ENCODE assay signal across 8 cellular contexts in genomic region chr18:11851156-11852047, GRCh38. TPM values are rescaled to one million over a fixed set of nuclear protein-coding genes. Genes with fewer than 3 reads are reported as not detected.
DNase-seq lines count a peak whose midpoint lies in the region; ATAC-seq and TF ChIP-seq lines count a peak whose summit lies in the region.

A gene with protein sequence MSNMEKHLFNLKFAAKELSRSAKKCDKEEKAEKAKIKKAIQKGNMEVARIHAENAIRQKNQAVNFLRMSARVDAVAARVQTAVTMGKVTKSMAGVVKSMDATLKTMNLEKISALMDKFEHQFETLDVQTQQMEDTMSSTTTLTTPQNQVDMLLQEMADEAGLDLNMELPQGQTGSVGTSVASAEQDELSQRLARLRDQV (plus strand): TSS chr18:11851413. CDS start chr18:11851512, 99 bp downstream.

- H3K36me3 ChIP-seq in adipocyte (ENCODE audit: control insufficient read depth, insufficient read depth, low read length, severe bottlenecking) (no peaks in the 10 kb centered on the region), cardiac muscle cell (no peaks in the 10 kb centered on the region), trophoblast cell (ENCODE audit: control insufficient read depth in 1 of 2, insufficient read depth in 2 of 2, low read length in 2 of 2) (no peaks in the 10 kb centered on the region), transverse colon (no peaks in the 10 kb centered on the region)

- no peak within 1 kb of the TSS for H3K23ac ChIP-seq in trophoblast cell (ENCODE audit: low read length)

- DNase-seq in GM12864 (ENCODE audit: low read depth) (peak; percentile 86), NCI-H1417 treated with DMSO at 0.1 percent for 48 hours (lab: John Stamatoyannopoulos, UW) (peak; percentile 86), SW480 (ENCODE audit: low spot score) (peak; percentile 95), adipocyte (ENCODE audit: low read depth) (peak; percentile 99), cardiac muscle cell (ENCODE audit: low read depth in 1 of 2, low spot score in 1 of 2) (peak; percentile 98 to 99), trophoblast cell (peak; percentile 98 to 99), transverse colon (peak; percentile 99)

- peak within 1 kb of the TSS; percentile 85 for H3K27ac ChIP-seq in cardiac muscle cell
- H3K27ac ChIP-seq in trophoblast cell (ENCODE audit: low read depth, low read length): peak within 1 kb of the TSS; percentile 34
- peak within 1 kb of the TSS; percentile 91 to 98 (median 96) for H3K27ac ChIP-seq in transverse colon

- H3K27me3 ChIP-seq in adipocyte (replicated peaks; ENCODE audit: control insufficient read depth, insufficient read depth, low read length) (no peaks in the 10 kb centered on the region), cardiac muscle cell (no peaks in the 10 kb centered on the region), trophoblast cell (ENCODE audit: insufficient read depth, low read length) (no peaks in the 10 kb centered on the region), transverse colon (no peaks in the 10 kb centered on the region)

- peak within 1 kb of the TSS; percentile 82 for H3K4me3 ChIP-seq in GM12864 (ENCODE audit: low read depth, low read length)
- H3K4me3 ChIP-seq in adipocyte (ENCODE audit: low read length): peak within 1 kb of the TSS; percentile 97
- H3K4me3 ChIP-seq in cardiac muscle cell: peak within 1 kb of the TSS; percentile 88
- peak within 1 kb of the TSS; percentile 95 for H3K4me3 ChIP-seq in trophoblast cell (ENCODE audit: low read depth, low read length)
- H3K4me3 ChIP-seq in transverse colon: peak within 1 kb of the TSS; percentile 59 to 92 (median 84)

- peaks cover 8% of the 10 kb centered on the region for H3K79me2 ChIP-seq in trophoblast cell (ENCODE audit: control insufficient read depth, insufficient read depth, low read length, poor library complexity)

- peak; percentile 99 for TF ChIP-seq POLR2A in transverse colon (IDR thresholded peaks at IDR 0.05)

- peak within 1 kb of the TSS; percentile 66 for H3K4ac ChIP-seq in trophoblast cell (ENCODE audit: low read depth, low read length)

- H3K4me1 ChIP-seq in adipocyte (ENCODE audit: control insufficient read depth, insufficient read depth, low read length) (peaks cover 28% of the 10 kb centered on the region), cardiac muscle cell (ENCODE audit: low read depth) (peaks cover 9% of the 10 kb centered on the region), trophoblast cell (ENCODE audit: control insufficient read depth in 1 of 2, insufficient read depth in 2 of 2, low read length in 2 of 2) (peaks cover 0 to 5% of the 10 kb centered on the region in 2 experiments), transverse colon (peaks cover 19 to 47% (median 28%) of the 10 kb centered on the region in 4 donors)

- H4K8ac ChIP-seq in trophoblast cell (ENCODE audit: low read depth, low read length): peak within 1 kb of the TSS; percentile 94

- H4K91ac ChIP-seq in trophoblast cell (ENCODE audit: low read depth, low read length): peak within 1 kb of the TSS; percentile 78

- peak within 1 kb of the TSS; percentile 42 for H2BK5ac ChIP-seq in trophoblast cell (ENCODE audit: low read depth, low read length, poor library complexity)

- H2AFZ ChIP-seq in trophoblast cell (ENCODE audit: insufficient read depth, low read length, poor library complexity): peak within 1 kb of the TSS; percentile 65

- H3K9ac ChIP-seq in adipocyte (ENCODE audit: low read length) (peak within 1 kb of the TSS; percentile 96), trophoblast cell (ENCODE audit: low read length) (peak within 1 kb of the TSS; percentile 94)

- WGBS in trophoblast cell (ENCODE audit: extremely low coverage, insufficient coverage, insufficient read length): no CpG with 5 or more reads among the region's 67 CpGs
- 0 to 4% methylated on average over 15 to 52 of the region's 67 CpGs for WGBS in transverse colon (ENCODE audit: low coverage in 1 of 2), 2 donors

- peaks cover 8% of the 10 kb centered on the region for H3K79me1 ChIP-seq in trophoblast cell (ENCODE audit: low read length)

- in situ Hi-C loops in transverse colon (cut with MboI; ENCODE audit: low pct_ligation_motif_present in 1 of 4, low pct_unique_long_range_greater_than_20kb in 1 of 4, low sequenced_read_pairs in 3 of 4): no loop called here

- H2AK5ac ChIP-seq in trophoblast cell (ENCODE audit: low read length): peak within 1 kb of the TSS; percentile 66

- peak within 1 kb of the TSS; percentile 83 for H4K12ac ChIP-seq in trophoblast cell (ENCODE audit: low read depth, low read length)

- intact Hi-C loops in transverse colon (cut with DNase I; ENCODE audit: low total_unique reads): no loop called here

- H2BK120ac ChIP-seq in trophoblast cell (ENCODE audit: insufficient read depth, low read length, poor library complexity): peak within 1 kb of the TSS; percentile 39

- TF ChIP-seq EP300 in transverse colon (IDR thresholded peaks at IDR 0.05; ENCODE audit: low read depth): peak; percentile 6

- ATAC-seq in HG02759 (IDR thresholded peaks at IDR 0.05; ENCODE audit: unreplicated experiment): peak; percentile 98

- H2BK12ac ChIP-seq in trophoblast cell (ENCODE audit: low read length): no peak within 1 kb of the TSS

- peak within 1 kb of the TSS; percentile 34 for H3K18ac ChIP-seq in trophoblast cell (ENCODE audit: low read length)

- H3K14ac ChIP-seq in trophoblast cell (ENCODE audit: low read length): peak within 1 kb of the TSS; percentile 85

- no peak for TF ChIP-seq CTCF in GM12864 (IDR thresholded peaks at IDR 0.05; ENCODE audit: low read depth, low read length, missing control alignments)
- TF ChIP-seq CTCF in cardiac muscle cell (IDR thresholded peaks at IDR 0.05; ENCODE audit: low read depth, low read length): no peak
- peak in 1 of 5 experiments; percentile 10 for TF ChIP-seq CTCF in transverse colon (IDR thresholded peaks at IDR 0.05)

- H3K4me2 ChIP-seq in trophoblast cell (ENCODE audit: low read length): peak within 1 kb of the TSS; percentile 97

- H3K9me3 ChIP-seq in adipocyte (ENCODE audit: control insufficient read depth, low read length) (no peaks in the 10 kb centered on the region), cardiac muscle cell (ENCODE audit: low read depth) (no peaks in the 10 kb centered on the region), trophoblast cell (ENCODE audit: insufficient read depth, low read depth, low read length) (no peaks in the 10 kb centered on the region), transverse colon (no peaks in the 10 kb centered on the region)

RNA-seq across cellular contexts. Expression of the gene that starts here (rescaled TPM):
- total RNA-seq in cardiac muscle cell: 42.8 TPM in 2 replicates
- 46.9 and 52.7 TPM in 2 replicates for polyA plus RNA-seq in cardiac muscle cell
- polyA plus RNA-seq in trophoblast cell (2013): 34.8 and 35.1 TPM in 2 replicates
- total RNA-seq in transverse colon: 10 to 100 TPM; 39.0 to 82.1 (median 62.2) TPM

Comparison
In these comparisons a context has a peak if more than half of its experiments do, and no peak if none do; other contexts are left out.
1. Peak in every context shown above with its lines: DNase-seq, ATAC-seq, H3K4me3 ChIP-seq and H3K27ac ChIP-seq.
2. H3K27ac ChIP-seq: peak in every context shown above with its lines; median percentile 96 in transverse colon; 85 in cardiac muscle cell; 34 in trophoblast cell.